In genomic region chr14:106488293-106488692, GRCh38 we compare ENCODE assay signal across 14 cellular contexts.
DNase-seq lines count a peak whose midpoint lies in the region; ATAC-seq lines count a peak whose summit lies in the region.
"Had no signal": no experiment of that assay in that cellular context is flagged by ENCODE, and none has a peak within 500 bp of the region (broad histone marks: within the 10 kb centered on the region; RNA-seq: fewer than 3 reads in every experiment).

No MANE protein-coding gene starts in this region.

- H3K27me3 Mint-ChIP-seq in activated T-cell treated with anti-CD3 and anti-CD28 coated beads, Interleukin-2, amount 50 U/mL, for 24 hours, result no peaks in the 10 kb centered on the region
- no peaks in the 10 kb centered on the region for H3K27me3 Mint-ChIP-seq in stimulated activated naive CD8-positive, alpha-beta T cell treated with anti-CD3 and anti-CD28 coated beads, Interleukin-15, Interleukin-2, amounts not matched to agents 100 ng/mL and 50 ng/mL, for 24 hours
- H3K27me3 Mint-ChIP-seq: CD4-positive, alpha-beta T cell had no signal

- H3K36me3 Mint-ChIP-seq in activated T-cell treated with anti-CD3 and anti-CD28 coated beads, Interleukin-2, amount 50 U/mL, for 24 hours (ENCODE audit: low read depth), result no peaks in the 10 kb centered on the region
- H3K36me3 Mint-ChIP-seq in stimulated activated naive CD8-positive, alpha-beta T cell treated with anti-CD3 and anti-CD28 coated beads, Interleukin-15, Interleukin-2, amounts not matched to agents 100 ng/mL and 50 ng/mL, for 24 hours (ENCODE audit: low read depth), result no peaks in the 10 kb centered on the region
- H3K36me3 Mint-ChIP-seq: CD8-positive, alpha-beta T cell had no signal

- H3K4me3 Mint-ChIP-seq in activated T-cell treated with anti-CD3 and anti-CD28 coated beads, Interleukin-2, amount 50 U/mL, for 24 hours, result no peak overlapping the region
- no peak overlapping the region for H3K4me3 Mint-ChIP-seq in stimulated activated naive CD8-positive, alpha-beta T cell treated with anti-CD3 and anti-CD28 coated beads, Interleukin-15, Interleukin-2, amounts not matched to agents 100 ng/mL and 50 ng/mL, for 24 hours
- H3K4me3 Mint-ChIP-seq: B cell; CD4-positive, alpha-beta T cell; CD8-positive, alpha-beta T cell had no signal

- ATAC-seq in stimulated activated naive CD8-positive, alpha-beta T cell treated with anti-CD3 and anti-CD28 coated beads, Interleukin-15, Interleukin-2, amounts not matched to agents 100 U/mL and 50 U/mL, for 24 hours, result no peak
- ATAC-seq in HG03139 (IDR thresholded peaks at IDR 0.05; ENCODE audit: unreplicated experiment), result no peak
- ATAC-seq: A549; CD8-positive, alpha-beta T cell had no signal

- H3K27ac Mint-ChIP-seq in activated T-cell treated with anti-CD3 and anti-CD28 coated beads, Interleukin-2, amount 50 U/mL, for 24 hours, result peak overlapping the region; percentile 92
- peak overlapping the region; percentile 85 for H3K27ac Mint-ChIP-seq in stimulated activated naive CD8-positive, alpha-beta T cell treated with anti-CD3 and anti-CD28 coated beads, Interleukin-15, Interleukin-2, amounts not matched to agents 100 ng/mL and 50 ng/mL, for 24 hours
- H3K27ac Mint-ChIP-seq: B cell; CD4-positive, alpha-beta T cell; CD8-positive, alpha-beta T cell had no signal

- H3K4me1 Mint-ChIP-seq in activated T-cell treated with anti-CD3 and anti-CD28 coated beads, Interleukin-2, amount 50 U/mL, for 24 hours (ENCODE audit: low read depth), result peaks cover 35% of the 10 kb centered on the region
- peaks cover 17% of the 10 kb centered on the region for H3K4me1 Mint-ChIP-seq in stimulated activated naive CD8-positive, alpha-beta T cell treated with anti-CD3 and anti-CD28 coated beads, Interleukin-15, Interleukin-2, amounts not matched to agents 100 ng/mL and 50 ng/mL, for 24 hours (ENCODE audit: low read depth)
- H3K4me1 Mint-ChIP-seq: B cell had no signal

- no peaks in the 10 kb centered on the region for H3K9me3 Mint-ChIP-seq in activated T-cell treated with anti-CD3 and anti-CD28 coated beads, Interleukin-2, amount 50 U/mL, for 24 hours
- no peaks in the 10 kb centered on the region for H3K9me3 Mint-ChIP-seq in stimulated activated naive CD8-positive, alpha-beta T cell treated with anti-CD3 and anti-CD28 coated beads, Interleukin-15, Interleukin-2, amounts not matched to agents 100 ng/mL and 50 ng/mL, for 24 hours
- H3K9me3 Mint-ChIP-seq: CD4-positive, alpha-beta T cell; CD8-positive, alpha-beta T cell had no signal

- DNase-seq in activated T-cell treated with anti-CD3 and anti-CD28 coated beads, Interleukin-2, amount 50 U/mL, for 24 hours, result no peak
- DNase-seq in activated T-cell treated with anti-CD3 and anti-CD28 coated beads, Interleukin-2, amount 50 U/mL, for 1 hour, result no peak
- no peak for DNase-seq in stimulated activated naive CD8-positive, alpha-beta T cell treated with anti-CD3 and anti-CD28 coated beads, Interleukin-15, Interleukin-2, amounts not matched to agents 100 U/mL and 50 U/mL, for 24 hours
- DNase-seq: AML-193; Caco-2; Calu3; CD4-positive, alpha-beta T cell; CD8-positive, alpha-beta T cell; DMS79 treated with DMSO at 0.1 percent for 48 hours; GF-D8 had no signal
